ENCODE assay signal across 13 cellular contexts in genomic region chr18:29164993-29165599, GRCh38.
DNase-seq lines count a peak whose midpoint lies in the region; FAIRE-seq and TF ChIP-seq lines count a peak whose summit lies in the region.
"Had no signal": no experiment of that assay in that cellular context is flagged by ENCODE, and none has a peak within 500 bp of the region (broad histone marks: within the 10 kb centered on the region; RNA-seq: fewer than 3 reads in every experiment).

No MANE protein-coding gene starts in this region.

- CTCF ChIA-PET in endothelial cell of umbilical vein (lab: Charles Lee) = interaction anchor here (0.8 to 1.0 kb wide), 2 partner anchors 18 to 988 kb away, joined by 3 to 5 read pairs; partner anchors contain the start of gene CDH2

- H3K23ac ChIP-seq in neuronal stem cell (ENCODE audit: low read depth, low read length, poor library complexity) = no peak overlapping the region

- H3K4me1 ChIP-seq in endothelial cell of umbilical vein (ENCODE audit: control insufficient read depth, extremely low read depth, insufficient read depth, low read length) = peaks cover 53% of the 10 kb centered on the region
- peaks cover 0 to 3% of the 10 kb centered on the region in 2 donors for H3K4me1 ChIP-seq in neuronal stem cell (ENCODE audit: control insufficient read depth in 2 of 2, insufficient read depth in 1 of 2, low read depth in 1 of 2, low read length in 2 of 2)
- H3K4me1 ChIP-seq: prostate gland had no signal

- intact Hi-C loops in endothelial cell of umbilical vein (cut with micrococcal nuclease) = loop anchor here (1.0 to 10.0 kb wide), 7 partner anchors 10 to 961 kb away; no protein-coding TSS in a partner anchor

- H2BK120ac ChIP-seq in neuronal stem cell (ENCODE audit: low read depth, low read length) = no peak overlapping the region

- H3K27me3 ChIP-seq in endothelial cell of umbilical vein (ENCODE audit: control insufficient read depth in 2 of 2, insufficient read depth in 2 of 2, low read length in 2 of 2) = no peaks in the 10 kb centered on the region
- H3K27me3 ChIP-seq in neuronal stem cell (ENCODE audit: control insufficient read depth in 3 of 3, insufficient read depth in 3 of 3, low read depth in 1 of 3, low read length in 3 of 3) = no peaks in the 10 kb centered on the region

- peak; percentile 43 for DNase-seq in AG08396 (ENCODE audit: low spot score)
- peak; percentile 95 for DNase-seq in LHCN-M2 (ENCODE audit: low read depth)
- peak; percentile 89 for DNase-seq in endothelial cell of umbilical vein (ENCODE audit: low read depth, low spot score)
- no peak for DNase-seq in neuronal stem cell (ENCODE audit: low spot score)
- DNase-seq in NCI-H2171 treated with DMSO at 0.1 percent for 48 hours (lab: John Stamatoyannopoulos, UW) = no peak
- no peak for DNase-seq in AML-193 (lab: John Stamatoyannopoulos, UW)
- no peak for DNase-seq in OCI-M2 (lab: John Stamatoyannopoulos, UW; ENCODE audit: unreplicated experiment)
- DNase-seq in stimulated activated CD4-positive, alpha-beta T cell treated with anti-CD3 and anti-CD28 coated beads, Interleukin-4, amount 100 ng/mL, for 24 hours = no peak
- DNase-seq: activated gamma-delta T cell treated with Interleukin-2 at 50 U/mL for 16 hours, hippocampal formation, NCI-H69 had no signal

- H3K14ac ChIP-seq in neuronal stem cell (ENCODE audit: low read length) = no peak overlapping the region

- no peak overlapping the region for H2BK5ac ChIP-seq in neuronal stem cell (ENCODE audit: low read length)

- H3K4ac ChIP-seq in neuronal stem cell (ENCODE audit: low read length) = no peak overlapping the region

- no peaks in the 10 kb centered on the region for H3K9me1 ChIP-seq in endothelial cell of umbilical vein (replicated peaks; ENCODE audit: control insufficient read depth, extremely low read depth, insufficient read depth, low read length)

- no peak overlapping the region for H3K18ac ChIP-seq in neuronal stem cell (ENCODE audit: low read length)

- no peak overlapping the region for H2BK15ac ChIP-seq in neuronal stem cell (ENCODE audit: low read length)

- no peak overlapping the region for H2AK5ac ChIP-seq in neuronal stem cell (ENCODE audit: low read depth, low read length)

- no peak overlapping the region for H2BK12ac ChIP-seq in neuronal stem cell (ENCODE audit: low read length)

- POLR2A ChIA-PET in endothelial cell of umbilical vein (lab: Charles Lee) = interaction anchor here (1.0 to 2.2 kb wide), 2 partner anchors 10 to 370 kb away, joined by 3 to 10 read pairs; no protein-coding TSS in a partner anchor

- peak overlapping the region; percentile 95 for H3K9ac ChIP-seq in endothelial cell of umbilical vein (replicated peaks; ENCODE audit: extremely low read depth, insufficient read depth, low read length)
- no peak overlapping the region for H3K9ac ChIP-seq in neuronal stem cell (ENCODE audit: low read depth, low read length, poor library complexity)

- H3K9me3 ChIP-seq in endothelial cell of umbilical vein (replicated peaks; ENCODE audit: control insufficient read depth, insufficient read depth, low read length) (no peaks in the 10 kb centered on the region), neuronal stem cell (replicated peaks in 1 of 2; ENCODE audit: control insufficient read depth in 2 of 2, insufficient read depth in 1 of 2, low read depth in 1 of 2, low read length in 2 of 2) (no peaks in the 10 kb centered on the region)
- H3K9me3 ChIP-seq: prostate gland had no signal

- no peak for TF ChIP-seq CTCF in endothelial cell of umbilical vein (IDR thresholded peaks at IDR 0.05; ENCODE audit: extremely low read depth in 1 of 2, insufficient read depth in 1 of 2, low read depth in 1 of 2, low read length in 2 of 2)

- H3K27ac ChIP-seq in endothelial cell of umbilical vein (ENCODE audit: insufficient read depth, low read depth, low read length) = peak overlapping the region; percentile 100
- H3K27ac ChIP-seq in neuronal stem cell (replicated peaks; ENCODE audit: low read length) = no peak overlapping the region
- H3K27ac ChIP-seq: prostate gland had no signal

- dilution Hi-C loops in endothelial cell of umbilical vein (cut with MboI; ENCODE audit: extremely low pct_ligation_motif_present, low sequenced_read_pairs) = no loop called here

- no CpG with 5 or more reads among the region's 3 CpGs for WGBS in neuronal stem cell (ENCODE audit: extremely low coverage in 2 of 2, insufficient read length in 2 of 2, insufficient replicate concordance in 1 of 2), 2 donors

- FAIRE-seq in endothelial cell of umbilical vein (lab: Jason Lieb, UNC) = peak; percentile 57
- FAIRE-seq: D721Med had no signal

- no peak overlapping the region for H2AFZ ChIP-seq in endothelial cell of umbilical vein (ENCODE audit: low read depth, low read length)
- peak overlapping the region; percentile 15 for H2AFZ ChIP-seq in neuronal stem cell (ENCODE audit: low read length)

- H4K20me1 ChIP-seq in endothelial cell of umbilical vein (replicated peaks; ENCODE audit: control insufficient read depth, extremely low read depth, insufficient read depth, low read length) = no peaks in the 10 kb centered on the region

- H4K91ac ChIP-seq in neuronal stem cell (ENCODE audit: low read depth, low read length, poor library complexity) = no peak overlapping the region

- BruUV-seq in endothelial cell of umbilical vein (replicated peaks; lab: Mats Ljungman, UMichigan) = TSS peak; percentile 16

- H3K79me1 ChIP-seq in neuronal stem cell (ENCODE audit: low read depth, low read length) = no peaks in the 10 kb centered on the region

- H3K79me2 ChIP-seq in endothelial cell of umbilical vein (ENCODE audit: control insufficient read depth, insufficient read depth, low read length) = peaks cover 3% of the 10 kb centered on the region

- peak overlapping the region; percentile 86 for H3K4me2 ChIP-seq in endothelial cell of umbilical vein (ENCODE audit: insufficient read depth, low read length)
- H3K4me2 ChIP-seq in neuronal stem cell (ENCODE audit: insufficient read depth, low read length, poor library complexity, severe bottlenecking) = no peak overlapping the region

- H3K36me3 ChIP-seq in endothelial cell of umbilical vein (ENCODE audit: control insufficient read depth in 2 of 2, extremely low read depth in 1 of 2, insufficient read depth in 2 of 2, low read length in 2 of 2) = no peaks in the 10 kb centered on the region
- no peaks in the 10 kb centered on the region for H3K36me3 ChIP-seq in neuronal stem cell (replicated peaks in 1 of 2; ENCODE audit: control insufficient read depth in 2 of 2, insufficient read depth in 2 of 2, low read length in 2 of 2)
- H3K36me3 ChIP-seq: prostate gland had no signal

- H4K8ac ChIP-seq in neuronal stem cell (ENCODE audit: low read depth, low read length) = no peak overlapping the region

- H3K4me3 ChIP-seq in endothelial cell of umbilical vein (replicated peaks in 1 of 3; ENCODE audit: insufficient read depth in 1 of 3, low read depth in 1 of 3, low read length in 3 of 3) (no peak overlapping the region), neuronal stem cell (ENCODE audit: low read length in 2 of 2) (no peak overlapping the region)
- H3K4me3 ChIP-seq: prostate gland had no signal

- no peak for TF ChIP-seq POLR2A in endothelial cell of umbilical vein (IDR thresholded peaks at IDR 0.05; ENCODE audit: low read depth, low read length)

TF ChIP-seq in endothelial cell of umbilical vein, 7 proteins besides CTCF, POLR2A, EP300 and RAD21:
- TF ChIP-seq FOS (IDR thresholded peaks at IDR 0.05; ENCODE audit: borderline replicate concordance, insufficient read depth, low read length) (peak; percentile 97), MYC (IDR thresholded peaks at IDR 0.05; ENCODE audit: low read depth, low read length) (no peak), EZH2 (IDR thresholded peaks at IDR 0.05; ENCODE audit: borderline replicate concordance, low read depth, low read length, severe bottlenecking) (no peak), JUN (IDR thresholded peaks at IDR 0.05; ENCODE audit: borderline replicate concordance, insufficient read depth, insufficient read length, low read depth) (peak; percentile 99), MAX (IDR thresholded peaks at IDR 0.05; ENCODE audit: insufficient read depth, insufficient read length) (no peak), GATA2 (IDR thresholded peaks at IDR 0.05; ENCODE audit: insufficient read depth, insufficient read length, low read depth, low read length) (peak; percentile 75), POLR2AphosphoS5 (IDR thresholded peaks at IDR 0.05; ENCODE audit: insufficient read depth, low read depth, low read length) (peak; percentile 82)

Comparison
In these comparisons a context has a peak if more than half of its experiments do, and no peak if none do; other contexts are left out.
1. DNase-seq: peak in AG08396 (single experiment), LHCN-M2 (single experiment) and endothelial cell of umbilical vein (single experiment); none in neuronal stem cell (single experiment), NCI-H2171 treated with DMSO at 0.1 percent for 48 hours (single experiment), AML-193 (0 of 2), OCI-M2 (single experiment) and stimulated activated CD4-positive, alpha-beta T cell treated with anti-CD3 and anti-CD28 coated beads, Interleukin-4, amount 100 ng/mL, for 24 hours (single experiment).